Comparison of ENCODE assay signal across 17 cellular contexts in the genomic region with DNA sequence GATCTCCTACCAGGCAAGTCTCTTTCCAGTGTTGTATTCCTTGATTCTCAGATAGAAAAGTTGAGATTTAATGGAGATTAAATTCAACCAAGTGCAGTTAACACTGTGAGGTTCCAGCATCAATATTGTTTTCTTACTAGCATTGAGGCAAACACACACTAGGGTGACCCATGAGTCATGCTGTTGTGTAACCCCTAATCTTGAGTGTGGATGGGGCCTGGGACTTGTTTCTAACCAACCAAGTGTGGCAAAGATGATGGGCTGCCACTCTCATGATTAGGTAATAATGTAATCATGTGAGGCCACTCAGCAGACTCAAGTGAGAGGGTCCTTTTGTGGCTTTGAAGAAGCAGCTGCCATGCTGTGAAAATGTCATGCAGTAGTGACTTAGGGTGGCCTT.
DNase-seq lines count a peak whose midpoint lies in the region; ATAC-seq and TF ChIP-seq lines count a peak whose summit lies in the region.
"Had no signal": no experiment of that assay in that cellular context is flagged by ENCODE, and none has a peak within 500 bp of the region (broad histone marks: within the 10 kb centered on the region; RNA-seq: fewer than 3 reads in every experiment).

No MANE protein-coding gene starts in this region.

- intact Hi-C loops in lower lobe of right lung (cut with DNase I) = no loop called here

- DNase-seq in NK-92 treated with Interleukin-12 subunit alpha and Interleukin-12 subunit beta, amount 100 ng/mL, for 24 hours (lab: John Stamatoyannopoulos, UW) = peak; percentile 8
- DNase-seq in NK-92 (lab: John Stamatoyannopoulos, UW; ENCODE audit: unreplicated experiment) (no peak), lower lobe of right lung (no peak), ureter (ENCODE audit: low spot score) (no peak)
- DNase-seq: 8988T; Calu3; CD8-positive, alpha-beta T cell; DMS 273 treated with DMSO at 0.1 percent for 48 hours; DMS53; GDM1; GM23248 had no signal

- TF ChIP-seq CTCF in VCaP (conservative IDR thresholded peaks at IDR 0.05) (no peak), lower lobe of right lung (IDR thresholded peaks at IDR 0.05) (no peak)

- H3K9me3 ChIP-seq in lower lobe of right lung = no peaks in the 10 kb centered on the region
- H3K9me3 ChIP-seq: HAP-1 had no signal

- peak; percentile 51 to 58 for ATAC-seq in lower lobe of right lung
- no peak for ATAC-seq in HG03442 (IDR thresholded peaks at IDR 0.05; ENCODE audit: unreplicated experiment)
- no peak for ATAC-seq in HG03097 (IDR thresholded peaks at IDR 0.05; ENCODE audit: low FRiP score, unreplicated experiment)
- ATAC-seq: CD8-positive, alpha-beta T cell had no signal

- peaks cover 4% of the 10 kb centered on the region for H3K4me1 ChIP-seq in lower lobe of right lung
- H3K4me1 ChIP-seq: BLaER1 treated with 17β-estradiol and CSF1 and Interleukin-3, amounts not matched to agents 10 nM and 100 nM; HAP-1 had no signal

- no peak overlapping the region for H3K4me3 ChIP-seq in lower lobe of right lung
- H3K4me3 ChIP-seq: BLaER1 treated with 17β-estradiol and CSF1 and Interleukin-3, amounts not matched to agents 10 nM and 100 nM; GM23248; HAP-1 had no signal

- H3K36me3 ChIP-seq in lower lobe of right lung = no peaks in the 10 kb centered on the region
- H3K36me3 ChIP-seq: BLaER1 treated with 17β-estradiol and CSF1 and Interleukin-3, amounts not matched to agents 10 nM and 100 nM; HAP-1 had no signal

- 0 out of 2 replicates have a peak overlapping the region, but pooled peaks have one; percentile 11 for H3K27ac ChIP-seq in VCaP
- no peak overlapping the region for H3K27ac ChIP-seq in lower lobe of right lung
- H3K27ac ChIP-seq: BLaER1 treated with 17β-estradiol and CSF1 and Interleukin-3, amounts not matched to agents 10 nM and 100 nM; GM23248; HL-60 had no signal

- no peaks in the 10 kb centered on the region for H3K27me3 ChIP-seq in lower lobe of right lung (ENCODE audit: low read depth)
- H3K27me3 ChIP-seq: BLaER1 treated with 17β-estradiol and CSF1 and Interleukin-3, amounts not matched to agents 10 nM and 100 nM had no signal

Comparison
In these comparisons a context has a peak if more than half of its experiments do, and no peak if none do; other contexts are left out.
1. ATAC-seq: peak in lower lobe of right lung (2 of 2); none in HG03442 (single experiment) and HG03097 (single experiment).